9 cellular contexts compared by ENCODE assay signal in the genomic region with DNA sequence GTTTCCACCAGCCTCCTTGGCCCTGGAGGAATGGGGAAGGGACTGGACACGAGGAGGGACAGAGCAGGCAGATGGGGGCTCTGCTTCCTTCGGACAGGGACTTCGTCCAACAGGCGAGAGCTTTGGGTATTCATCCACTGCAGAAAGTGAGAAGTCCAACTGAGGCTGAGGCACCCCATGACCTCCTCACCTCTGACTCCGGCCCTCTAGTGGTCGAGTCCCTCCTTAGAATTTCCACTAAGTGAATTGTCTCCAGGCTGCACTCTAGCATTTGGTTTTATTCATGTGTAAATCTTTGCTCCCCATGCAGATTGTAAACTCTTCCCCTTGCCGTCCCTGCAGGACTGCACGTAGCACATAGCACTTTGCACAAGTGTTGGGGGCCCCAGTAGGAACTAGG. TPM values are rescaled to one million over a fixed set of nuclear protein-coding genes. Genes with fewer than 3 reads are reported as not detected.
DNase-seq lines count a peak whose midpoint lies in the region; ATAC-seq, FAIRE-seq and TF ChIP-seq lines count a peak whose summit lies in the region.
"Had no signal": no experiment of that assay in that cellular context is flagged by ENCODE, and none has a peak within 500 bp of the region (broad histone marks: within the 10 kb centered on the region; RNA-seq: fewer than 3 reads in every experiment).

No MANE protein-coding gene starts in this region.

- peak; percentile 46 for TF ChIP-seq CTCF in MM.1S (IDR thresholded peaks at IDR 0.05; ENCODE audit: low read length)
- TF ChIP-seq CTCF in K562 (IDR thresholded peaks at IDR 0.05 in 2 of 3, conservative IDR thresholded peaks at IDR 0.05 in 1 of 3; ENCODE audit: insufficient read depth in 2 of 3, low read depth in 1 of 3, low read length in 3 of 3): peak; percentile 46 to 68 (median 52)

- in situ Hi-C loops in K562 (cut with MboI): no loop called here

- peaks cover 25 to 77% (median 40%) of the 10 kb centered on the region in 4 donors for H3K4me1 Mint-ChIP-seq in naive thymus-derived CD8-positive, alpha-beta T cell

- H3K9me3 Mint-ChIP-seq in naive thymus-derived CD8-positive, alpha-beta T cell: peaks cover 0 to 13% (median 3%) of the 10 kb centered on the region in 9 donors

- no peak overlapping the region for H3K4me2 ChIP-seq in MM.1S (ENCODE audit: low read depth, low read length)
- no peak overlapping the region for H3K4me2 ChIP-seq in K562 (ENCODE audit: insufficient read depth, low read length)

- WGBS in K562 (ENCODE audit: insufficient coverage, low coverage, missing lambda C conversion rate): 36% methylated on average over 8 of the region's 8 CpGs

- BruUV-seq in K562 (replicated peaks; lab: Mats Ljungman, UMichigan): no TSS peak

- H3K4me1 ChIP-seq in MM.1S (ENCODE audit: low read length): peaks cover 43% of the 10 kb centered on the region
- H3K4me1 ChIP-seq in K562 (replicated peaks in 1 of 2; ENCODE audit: control insufficient read depth in 2 of 2, insufficient read depth in 2 of 2, low read length in 2 of 2): peaks cover 8 to 10% of the 10 kb centered on the region in 2 experiments; a peak in 4 of 5 replicates

- no peaks in the 10 kb centered on the region for H3K27me3 Mint-ChIP-seq in naive thymus-derived CD8-positive, alpha-beta T cell

- H3K27me3 ChIP-seq in MM.1S (replicated peaks; ENCODE audit: insufficient read depth, low read length) (no peaks in the 10 kb centered on the region), K562 (ENCODE audit: control insufficient read depth in 2 of 2, insufficient read depth in 2 of 2, low read length in 2 of 2) (no peaks in the 10 kb centered on the region)

- peaks cover 91% of the 10 kb centered on the region for H3K79me2 ChIP-seq in MM.1S (ENCODE audit: low read length)
- no peaks in the 10 kb centered on the region for H3K79me2 ChIP-seq in K562 (ENCODE audit: control insufficient read depth, insufficient read depth, low read length)

- peak; percentile 84 for FAIRE-seq in K562 (lab: Jason Lieb, UNC)
- FAIRE-seq in GM19239 (lab: Jason Lieb, UNC): no peak

- peaks cover 19 to 29% (median 19%) of the 10 kb centered on the region in 3 donors for H3K36me3 Mint-ChIP-seq in naive thymus-derived CD8-positive, alpha-beta T cell

- no peak for TF ChIP-seq POLR2A in K562 (conservative IDR thresholded peaks at IDR 0.05)

- H3K36me3 ChIP-seq in MM.1S (replicated peaks; ENCODE audit: insufficient read depth, low read length) (no peaks in the 10 kb centered on the region; the same call in 1 of the 2 replicates), K562 (ENCODE audit: control insufficient read depth, insufficient read depth, low read length) (peaks cover 5% of the 10 kb centered on the region; the same call in 1 of the 3 replicates)

- DNase-seq in CD1c-positive myeloid dendritic cell (ENCODE audit: extremely low spot score) (peak; percentile 25), MM.1S (no peak), K562 (ENCODE audit: extremely low read depth in 1 of 4, low spot score in 3 of 4) (peak in 2 of 4 experiments; percentile 39 to 41), GM19239 (ENCODE audit: insufficient read length, low spot score) (no peak), NCI-H345 treated with DMSO at 0.1 percent for 48 hours (lab: John Stamatoyannopoulos, UW; ENCODE audit: unreplicated experiment) (no peak), epidermal melanocyte (ENCODE audit: insufficient read length, low spot score) (no peak)
- peak in 6 of 10 donors; percentile 3 to 66 (median 31) for DNase-seq in naive thymus-derived CD8-positive, alpha-beta T cell
- DNase-seq: NCI-H510A had no signal

- H4K20me1 ChIP-seq in MM.1S (ENCODE audit: insufficient read depth, low read length): no peaks in the 10 kb centered on the region
- H4K20me1 ChIP-seq in K562 (replicated peaks; ENCODE audit: control insufficient read depth, insufficient read depth, low read length): peaks cover 11% of the 10 kb centered on the region; the same call in 1 of the 2 replicates

- TF ChIP-seq EP300 in K562 (IDR thresholded peaks at IDR 0.05; ENCODE audit: low read length): no peak

- POLR2A ChIA-PET in K562 (lab: Yijun Ruan, JAX): interaction anchor here (0.8 to 1.5 kb wide), 3 partner anchors 10 to 82 kb away, joined by 3 to 9 read pairs (median 3); no protein-coding TSS in a partner anchor
- POLR2A ChIA-PET in naive thymus-derived CD8-positive, alpha-beta T cell (lab: Charles Lee): interaction anchor here (0.7 kb wide), 1 partner anchor 10 kb away, joined by 3 read pairs; no protein-coding TSS in a partner anchor

- H3K9me3 ChIP-seq in MM.1S (replicated peaks; ENCODE audit: insufficient read depth, low read length) (no peaks in the 10 kb centered on the region), K562 (replicated peaks; ENCODE audit: control insufficient read depth, insufficient read depth, low read depth, low read length) (no peaks in the 10 kb centered on the region; the same call in 1 of the 2 replicates)

- H3K27ac ChIP-seq in MM.1S (ENCODE audit: low read length): no peak overlapping the region
- no peak overlapping the region for H3K27ac ChIP-seq in K562 (ENCODE audit: extremely low read depth, low read depth, low read length)

- peaks cover 8% of the 10 kb centered on the region for H3K9me1 ChIP-seq in K562 (ENCODE audit: control insufficient read depth, insufficient read depth, low read length)

- peak; percentile 71 for ATAC-seq in K562
- peak; percentile 56 to 71 for ATAC-seq in naive thymus-derived CD8-positive, alpha-beta T cell
- ATAC-seq in HG02970 (IDR thresholded peaks at IDR 0.05; ENCODE audit: low FRiP score, unreplicated experiment): no peak

- no peaks in the 10 kb centered on the region; the same call in none of the 2 replicates for H3F3A ChIP-seq in MM.1S (ENCODE audit: insufficient read depth, low read length)

- H2AFZ ChIP-seq in MM.1S (ENCODE audit: low read length) (no peak overlapping the region), K562 (ENCODE audit: low read depth, low read length) (no peak overlapping the region)

- intact Hi-C loops in K562 (cut with micrococcal nuclease): no loop called here

- no peak overlapping the region for H3K4me3 Mint-ChIP-seq in naive thymus-derived CD8-positive, alpha-beta T cell

- CTCF ChIA-PET in K562 (lab: Yijun Ruan, JAX; ENCODE audit: low intra/inter-chr PET ratio): interaction anchor here (0.6 kb wide), 1 partner anchor 1950 kb away, joined by 3 read pairs; no protein-coding TSS in a partner anchor

- TF ChIP-seq RAD21 in K562 (CRISPR knock-in tag; conservative IDR thresholded peaks at IDR 0.05 in 1 of 2, IDR thresholded peaks at IDR 0.05 in 1 of 2): peak in 1 of 2 experiments; percentile 26; a peak in 2 of 4 replicates

- H3K4me3 ChIP-seq in MM.1S (ENCODE audit: low read length): no peak overlapping the region
- H3K4me3 ChIP-seq in K562: no peak overlapping the region

- no peaks in the 10 kb centered on the region for H3K9me2 ChIP-seq in MM.1S (replicated peaks; ENCODE audit: insufficient read depth, low read length)

- peak overlapping the region in 1 of 10 donors; percentile 32 for H3K27ac Mint-ChIP-seq in naive thymus-derived CD8-positive, alpha-beta T cell

- H3K9ac ChIP-seq in MM.1S (ENCODE audit: low read length): no peak overlapping the region
- no peak overlapping the region for H3K9ac ChIP-seq in K562 (ENCODE audit: insufficient read depth in 1 of 2, low read depth in 2 of 2, low read length in 2 of 2)

RNA-seq across cellular contexts. Expression of gene ATP6V1E2, which starts 12.6 kb away (rescaled TPM):
- 9.3 and 14.4 TPM in 2 replicates for total RNA-seq in K562 (2011; cell fraction: chromatin; rRNA removed; ENCODE audit: low replicate concordance)
- 6.8 and 8.8 TPM in 2 replicates for total RNA-seq in K562 (2011; cell fraction: nucleolus; rRNA removed)
- 9.9 and 10.0 TPM in 2 replicates for total RNA-seq in K562 (2011; cell fraction: nucleoplasm; rRNA removed)
- total RNA-seq in K562 (2014; rRNA removed) (8.4 and 9.2 TPM in 2 replicates), K562 (2014; rRNA removed; fragmentation: Illumina TruSeq; extraction: Trizol) (10.2 and 10.3 TPM in 2 replicates), K562 (2015; rRNA removed; fragmentation: Illumina TruSeq; extraction: Trizol) (8.8 and 10.0 TPM in 2 replicates), K562 (2021) (9.7 and 11.5 TPM in 2 replicates)
- polyA plus RNA-seq in K562 (2011; rRNA removed) (8.5 and 11.3 TPM in 2 replicates), K562 (2014; fragmentation: Illumina TruSeq; extraction: Trizol) (8.2 and 11.9 TPM in 2 replicates), K562 (2014; fragmentation: Nextera tagmentation; extraction: Ambion mirVana) (1 to 10 TPM; 3.8 to 4.1 TPM), K562 (2014; rRNA removed) (5.4 and 7.7 TPM in 2 replicates)
- polyA plus RNA-seq in K562 (2011; cell fraction: cytosol; rRNA removed): 6.7 and 7.3 TPM in 2 replicates
- 6.3 and 8.2 TPM in 2 replicates for polyA plus RNA-seq in K562 (2011; cell fraction: nucleus; rRNA removed)
- polyA plus RNA-seq in K562 (2012): 7.8 and 14.8 TPM in 2 replicates
- polyA minus RNA-seq in K562 (2011; rRNA and poly(A)+ RNA removed): 10.0 and 11.0 TPM in 2 replicates
- 4.1 and 6.8 TPM in 2 replicates for polyA minus RNA-seq in K562 (2011; cell fraction: cytosol; rRNA and poly(A)+ RNA removed)
- 4.7 and 7.4 TPM in 2 replicates for polyA minus RNA-seq in K562 (2011; cell fraction: nucleus; rRNA and poly(A)+ RNA removed)
- 10 to 100 TPM; 21.7 to 22.0 TPM for total RNA-seq in naive thymus-derived CD8-positive, alpha-beta T cell
- 10 to 100 TPM in 1 of 3 donors, 1 to 10 TPM in 2; 1.9 to 10.2 (median 9.4) TPM for polyA plus RNA-seq in naive thymus-derived CD8-positive, alpha-beta T cell

RNA-seq across cellular contexts. Expression of gene RHOQ, which starts 12.7 kb away (rescaled TPM):
- total RNA-seq in K562 (2011; cell fraction: chromatin; rRNA removed; ENCODE audit: low replicate concordance): 30.6 and 63.3 TPM in 2 replicates
- total RNA-seq in K562 (2011; cell fraction: nucleolus; rRNA removed): 18.5 and 24.9 TPM in 2 replicates
- 38.8 and 65.0 TPM in 2 replicates for total RNA-seq in K562 (2011; cell fraction: nucleoplasm; rRNA removed)
- total RNA-seq in K562 (2014; rRNA removed) (11.0 and 14.2 TPM in 2 replicates), K562 (2014; rRNA removed; fragmentation: Illumina TruSeq; extraction: Trizol) (19.7 and 23.0 TPM in 2 replicates), K562 (2015; rRNA removed; fragmentation: Illumina TruSeq; extraction: Trizol) (20.5 TPM in 2 replicates), K562 (2021) (17.9 and 20.1 TPM in 2 replicates)
- polyA plus RNA-seq in K562 (2011; rRNA removed) (20.8 and 22.9 TPM in 2 replicates), K562 (2014; fragmentation: Illumina TruSeq; extraction: Trizol) (25.6 and 26.5 TPM in 2 replicates), K562 (2014; fragmentation: Nextera tagmentation; extraction: Ambion mirVana) (1 to 10 TPM; 7.6 to 8.2 TPM), K562 (2014; rRNA removed) (15.8 and 17.9 TPM in 2 replicates)
- 9.4 and 13.8 TPM in 2 replicates for polyA plus RNA-seq in K562 (2011; cell fraction: cytosol; rRNA removed)
- polyA plus RNA-seq in K562 (2011; cell fraction: nucleus; rRNA removed): 46.6 and 53.0 TPM in 2 replicates
- 20.0 and 35.0 TPM in 2 replicates for polyA plus RNA-seq in K562 (2012)
- polyA minus RNA-seq in K562 (2011; rRNA and poly(A)+ RNA removed): 16.6 and 19.7 TPM in 2 replicates
- 4.3 and 8.2 TPM in 2 replicates for polyA minus RNA-seq in K562 (2011; cell fraction: cytosol; rRNA and poly(A)+ RNA removed)
- polyA minus RNA-seq in K562 (2011; cell fraction: nucleus; rRNA and poly(A)+ RNA removed): 14.7 and 19.4 TPM in 2 replicates
- 10 to 100 TPM; 30.4 to 36.4 TPM for total RNA-seq in naive thymus-derived CD8-positive, alpha-beta T cell
- 1 to 10 TPM in 2 of 3 donors, under 1 TPM in 1; 0.61 to 1.8 (median 1.6) TPM for polyA plus RNA-seq in naive thymus-derived CD8-positive, alpha-beta T cell

Comparison
In these comparisons a context has a peak if more than half of its experiments do, and no peak if none do; other contexts are left out.
1. DNase-seq: peak in CD1c-positive myeloid dendritic cell (single experiment) and naive thymus-derived CD8-positive, alpha-beta T cell (6 of 10); none in MM.1S (single experiment), GM19239 (single experiment), NCI-H345 treated with DMSO at 0.1 percent for 48 hours (single experiment) and epidermal melanocyte (single experiment).